ENCODE assay signal across 10 cellular contexts in the genomic region with DNA sequence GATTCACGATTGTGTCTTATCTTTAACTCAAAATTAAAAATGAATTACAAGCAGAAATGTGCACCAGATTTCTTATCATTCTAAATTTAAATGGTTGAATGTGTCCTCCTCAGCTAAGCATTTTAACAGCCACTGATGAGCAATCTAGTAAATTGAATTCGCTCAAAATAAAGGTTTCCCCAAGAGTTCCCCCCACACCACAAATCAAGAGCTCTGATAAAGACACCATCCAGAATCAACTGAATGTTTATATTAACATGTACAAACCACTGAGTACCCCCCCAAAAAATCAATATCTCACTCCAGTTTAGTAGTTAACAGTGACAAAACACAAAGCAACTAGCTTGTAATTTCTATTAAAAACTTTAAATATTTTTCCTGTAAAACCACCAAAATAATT. TPM values are rescaled to one million over a fixed set of nuclear protein-coding genes. Genes with fewer than 3 reads are reported as not detected.
A peak's percentile ranks its signal among the peaks of the same experiment; 100 is the strongest.
DNase-seq lines count a peak whose midpoint lies in the region; ATAC-seq, FAIRE-seq and TF ChIP-seq lines count a peak whose summit lies in the region.
"Had no signal": no experiment of that assay in that cellular context is flagged by ENCODE, and none has a peak within 500 bp of the region (broad histone marks: within the 10 kb centered on the region; RNA-seq: fewer than 3 reads in every experiment).

No MANE protein-coding gene starts in this region.

- intact Hi-C loops in K562 (cut with micrococcal nuclease), result no loop called here

- peaks cover 15% of the 10 kb centered on the region; the same call in 2 of the 3 replicates for H3K36me3 ChIP-seq in K562 (ENCODE audit: control insufficient read depth, insufficient read depth, low read length)

- 0 out of 2 replicates have a peak overlapping the region, but pooled peaks have one; percentile 95 for H3K4me2 ChIP-seq in K562 (ENCODE audit: insufficient read depth, low read length)

- DNase-seq in AG04449 (ENCODE audit: low read depth, low spot score) (no peak), HFFc6 (no peak), K562 (ENCODE audit: extremely low read depth in 1 of 4, low spot score in 3 of 4) (no peak), mesothelial cell of epicardium (ENCODE audit: low spot score in 2 of 2, unreplicated experiment in 2 of 2) (no peak), iPS-NIHi11 (ENCODE audit: low spot score) (no peak), HuH-7 (ENCODE audit: low spot score) (no peak), HCEC 1CT (no peak), SK-N-DZ (ENCODE audit: low spot score) (no peak)
- DNase-seq: activated gamma-delta T cell treated with Interleukin-2 at 50 U/mL for 16 hours had no signal

- H3K4me1 Mint-ChIP-seq in HFFc6 (ENCODE audit: low read depth), result peaks cover 62% of the 10 kb centered on the region
- H3K4me1 Mint-ChIP-seq in mesothelial cell of epicardium, result peaks cover 43% of the 10 kb centered on the region

- peak overlapping the region; percentile 99 for H3K4me3 ChIP-seq in AG04449 (ENCODE audit: low read depth, low read length)
- peak overlapping the region; percentile 87 for H3K4me3 ChIP-seq in K562
- H3K4me3 ChIP-seq: lung had no signal

- H3K27ac Mint-ChIP-seq in HFFc6 (peak overlapping the region; percentile 59), mesothelial cell of epicardium (peak overlapping the region; percentile 100)

- no peaks in the 10 kb centered on the region for H3K9me1 ChIP-seq in K562 (ENCODE audit: control insufficient read depth, insufficient read depth, low read length)

- peaks cover 21% of the 10 kb centered on the region for H4K20me1 ChIP-seq in K562 (replicated peaks; ENCODE audit: control insufficient read depth, insufficient read depth, low read length)

- TF ChIP-seq CTCF in AG04449 (IDR thresholded peaks at IDR 0.05; ENCODE audit: insufficient read depth, low read length, missing control alignments), result no peak
- TF ChIP-seq CTCF in HFFc6 (IDR thresholded peaks at IDR 0.05), result no peak
- no peak for TF ChIP-seq CTCF in K562 (IDR thresholded peaks at IDR 0.05 in 2 of 3, conservative IDR thresholded peaks at IDR 0.05 in 1 of 3; ENCODE audit: insufficient read depth in 2 of 3, low read depth in 1 of 3, low read length in 3 of 3)
- no peak for TF ChIP-seq CTCF in mesothelial cell of epicardium (IDR thresholded peaks at IDR 0.05; ENCODE audit: unreplicated experiment)

- 4% methylated on average over 2 of the region's 2 CpGs for WGBS in K562 (ENCODE audit: insufficient coverage, low coverage, missing lambda C conversion rate)

- CTCF ChIA-PET in AG04449 (lab: Yijun Ruan, JAX) (no interaction called here), K562 (lab: Yijun Ruan, JAX; ENCODE audit: low intra/inter-chr PET ratio) (no interaction called here)

- H3K27ac ChIP-seq in K562 (ENCODE audit: extremely low read depth, low read depth, low read length), result no peak overlapping the region; the same call in 2 of the 3 replicates

- H3K4me3 Mint-ChIP-seq in HFFc6, result peak overlapping the region; percentile 97
- H3K4me3 Mint-ChIP-seq in mesothelial cell of epicardium, result peak overlapping the region; percentile 98

- no peaks in the 10 kb centered on the region for H3K27me3 ChIP-seq in K562 (ENCODE audit: control insufficient read depth in 2 of 2, insufficient read depth in 2 of 2, low read length in 2 of 2)

- H3K4me1 ChIP-seq in K562 (replicated peaks in 1 of 2; ENCODE audit: control insufficient read depth in 2 of 2, insufficient read depth in 2 of 2, low read length in 2 of 2), result peaks cover 18 to 31% of the 10 kb centered on the region in 2 experiments

- no peak for TF ChIP-seq POLR2A in K562 (conservative IDR thresholded peaks at IDR 0.05)

- H3K9me3 Mint-ChIP-seq in HFFc6 (no peaks in the 10 kb centered on the region), mesothelial cell of epicardium (no peaks in the 10 kb centered on the region)

- H3K9ac ChIP-seq in K562 (ENCODE audit: insufficient read depth in 1 of 2, low read depth in 2 of 2, low read length in 2 of 2), result peak overlapping the region in 1 of 2 experiments; percentile 99; a peak in 2 of 4 replicates

- TF ChIP-seq RAD21 in K562 (CRISPR knock-in tag; conservative IDR thresholded peaks at IDR 0.05 in 1 of 2, IDR thresholded peaks at IDR 0.05 in 1 of 2), result no peak

- no peak overlapping the region for H2AFZ ChIP-seq in K562 (ENCODE audit: low read depth, low read length)

- no TSS peak for BruUV-seq in K562 (replicated peaks; lab: Mats Ljungman, UMichigan)

- H3K9me3 ChIP-seq in K562 (replicated peaks; ENCODE audit: control insufficient read depth, insufficient read depth, low read depth, low read length), result no peaks in the 10 kb centered on the region

- no peak for TF ChIP-seq EP300 in K562 (IDR thresholded peaks at IDR 0.05; ENCODE audit: low read length)

- POLR2A ChIA-PET in AG04449 (lab: Yijun Ruan, JAX) (no interaction called here), K562 (lab: Yijun Ruan, JAX) (interaction anchor here (0.8 to 3.8 kb wide), 4 partner anchors 12 to 50 kb away, joined by 3 to 40 read pairs (median 4); no protein-coding TSS in a partner anchor)

- H3K36me3 Mint-ChIP-seq in HFFc6 (ENCODE audit: low read depth), result peaks cover 10% of the 10 kb centered on the region
- H3K36me3 Mint-ChIP-seq in mesothelial cell of epicardium, result no peaks in the 10 kb centered on the region

- FAIRE-seq in K562 (lab: Jason Lieb, UNC), result no peak

- in situ Hi-C loops in K562 (cut with MboI), result no loop called here

- H3K27me3 Mint-ChIP-seq in HFFc6 (ENCODE audit: insufficient read depth) (peaks cover 5% of the 10 kb centered on the region; the same call in 1 of the 2 replicates), mesothelial cell of epicardium (ENCODE audit: low read depth) (no peaks in the 10 kb centered on the region)

- ATAC-seq in K562, result no peak

- H3K79me2 ChIP-seq in K562 (ENCODE audit: control insufficient read depth, insufficient read depth, low read length), result peaks cover 96% of the 10 kb centered on the region

RNA-seq across cellular contexts. Expression of a gene that starts 1.9 kb away (rescaled TPM):
- total RNA-seq in HFFc6 (2021; fragmentation: NEBNext Ultra II Directional; extraction: Animal tissue kit (Norgen Biotek cat#: 25700)), result 10 to 100 TPM; 66.5 to 76.7 (median 68.1) TPM
- 283 and 462 TPM in 2 replicates for total RNA-seq in K562 (2011; cell fraction: chromatin; rRNA removed; ENCODE audit: low replicate concordance)
- total RNA-seq in K562 (2011; cell fraction: nucleolus; rRNA removed), result 159 and 187 TPM in 2 replicates
- total RNA-seq in K562 (2011; cell fraction: nucleoplasm; rRNA removed), result 247 and 326 TPM in 2 replicates
- 122 and 133 TPM in 2 replicates for total RNA-seq in K562 (2014; rRNA removed)
- total RNA-seq in K562 (2014; rRNA removed; fragmentation: Illumina TruSeq; extraction: Trizol), result 216 and 236 TPM in 2 replicates
- 176 and 178 TPM in 2 replicates for total RNA-seq in K562 (2015; rRNA removed; fragmentation: Illumina TruSeq; extraction: Trizol)
- 138 and 149 TPM in 2 replicates for total RNA-seq in K562 (2021)
- 128 and 138 TPM in 2 replicates for polyA plus RNA-seq in K562 (2011; rRNA removed)
- polyA plus RNA-seq in K562 (2011; cell fraction: cytosol; rRNA removed), result 49.8 and 94.3 TPM in 2 replicates
- polyA plus RNA-seq in K562 (2011; cell fraction: nucleus; rRNA removed), result 173 and 219 TPM in 2 replicates
- polyA plus RNA-seq in K562 (2012), result 86.4 and 101 TPM in 2 replicates
- 165 and 174 TPM in 2 replicates for polyA plus RNA-seq in K562 (2014; fragmentation: Illumina TruSeq; extraction: Trizol)
- 100 to 1,000 TPM in 1 of 2 experiments, 10 to 100 TPM in 1; 86.0 to 128 TPM for polyA plus RNA-seq in K562 (2014; fragmentation: Nextera tagmentation; extraction: Ambion mirVana)
- 80.8 and 96.8 TPM in 2 replicates for polyA plus RNA-seq in K562 (2014; rRNA removed)
- polyA minus RNA-seq in K562 (2011; rRNA and poly(A)+ RNA removed), result 244 and 278 TPM in 2 replicates
- polyA minus RNA-seq in K562 (2011; cell fraction: cytosol; rRNA and poly(A)+ RNA removed), result 68.6 and 88.3 TPM in 2 replicates
- polyA minus RNA-seq in K562 (2011; cell fraction: nucleus; rRNA and poly(A)+ RNA removed), result 135 and 244 TPM in 2 replicates
- 104 to 122 TPM (median 114 TPM) in 3 replicates for total RNA-seq in mesothelial cell of epicardium
- polyA plus RNA-seq in SK-N-DZ (2014; cell fraction: cytosol; rRNA removed), result 63.0 and 82.0 TPM in 2 replicates
- 93.3 and 102 TPM in 2 replicates for polyA plus RNA-seq in SK-N-DZ (2014; cell fraction: nucleus; rRNA removed)

RNA-seq across cellular contexts. Expression of a gene that starts 3.6 kb away (rescaled TPM):
- 10 to 100 TPM; 18.5 to 27.5 (median 22.1) TPM for total RNA-seq in HFFc6 (2021; fragmentation: NEBNext Ultra II Directional; extraction: Animal tissue kit (Norgen Biotek cat#: 25700))
- 69.1 and 83.0 TPM in 2 replicates for total RNA-seq in K562 (2011; cell fraction: chromatin; rRNA removed; ENCODE audit: low replicate concordance)
- 69.2 and 76.9 TPM in 2 replicates for total RNA-seq in K562 (2011; cell fraction: nucleolus; rRNA removed)
- total RNA-seq in K562 (2011; cell fraction: nucleoplasm; rRNA removed), result 117 and 160 TPM in 2 replicates
- total RNA-seq in K562 (2014; rRNA removed) (47.3 and 73.2 TPM in 2 replicates), K562 (2014; rRNA removed; fragmentation: Illumina TruSeq; extraction: Trizol) (103 and 117 TPM in 2 replicates), K562 (2015; rRNA removed; fragmentation: Illumina TruSeq; extraction: Trizol) (85.0 and 85.2 TPM in 2 replicates), K562 (2021) (66.5 and 68.6 TPM in 2 replicates), mesothelial cell of epicardium (28.7 to 31.1 TPM (median 30.8 TPM) in 3 replicates)
- polyA plus RNA-seq in K562 (2011; rRNA removed) (248 and 266 TPM in 2 replicates), K562 (2014; fragmentation: Illumina TruSeq; extraction: Trizol) (129 and 149 TPM in 2 replicates), K562 (2014; fragmentation: Nextera tagmentation; extraction: Ambion mirVana) (100 to 1,000 TPM; 136 to 143 TPM), K562 (2014; rRNA removed) (82.0 and 130 TPM in 2 replicates)
- polyA plus RNA-seq in K562 (2011; cell fraction: cytosol; rRNA removed), result 143 and 217 TPM in 2 replicates
- 68.9 and 105 TPM in 2 replicates for polyA plus RNA-seq in K562 (2011; cell fraction: nucleus; rRNA removed)
- polyA plus RNA-seq in K562 (2012), result 58.0 and 104 TPM in 2 replicates
- 147 and 159 TPM in 2 replicates for polyA minus RNA-seq in K562 (2011; rRNA and poly(A)+ RNA removed)
- 34.7 and 59.2 TPM in 2 replicates for polyA minus RNA-seq in K562 (2011; cell fraction: cytosol; rRNA and poly(A)+ RNA removed)
- 17.2 and 47.9 TPM in 2 replicates for polyA minus RNA-seq in K562 (2011; cell fraction: nucleus; rRNA and poly(A)+ RNA removed)
- 52.6 and 69.7 TPM in 2 replicates for polyA plus RNA-seq in SK-N-DZ (2014; cell fraction: cytosol; rRNA removed)
- polyA plus RNA-seq in SK-N-DZ (2014; cell fraction: nucleus; rRNA removed), result 18.2 and 21.7 TPM in 2 replicates
